Comparison of ENCODE assay signal across 13 cellular contexts in genomic region chr10:1360011-1360580, GRCh38.
DNase-seq lines count a peak whose midpoint lies in the region; TF ChIP-seq lines count a peak whose summit lies in the region.
"Had no signal": no experiment of that assay in that cellular context is flagged by ENCODE, and none has a peak within 500 bp of the region (broad histone marks: within the 10 kb centered on the region; RNA-seq: fewer than 3 reads in every experiment).

No MANE protein-coding gene starts in this region.

- in situ Hi-C loops in astrocyte of the spinal cord (cut with HindIII; ENCODE audit: low sequenced_read_pairs) = no loop called here

- H4K8ac ChIP-seq in H9 (replicated peaks; ENCODE audit: insufficient read length, low read depth, low read length) = no peak overlapping the region

- H3K79me1 ChIP-seq in H9 (ENCODE audit: insufficient read depth, low read depth, low read length, poor library complexity, severe bottlenecking) = no peaks in the 10 kb centered on the region

- H3K27me3 ChIP-seq in BLaER1 (no peaks in the 10 kb centered on the region), H9 (ENCODE audit: insufficient read depth, low read length) (no peaks in the 10 kb centered on the region), spleen (replicated peaks in 1 of 7) (peaks cover 0 to 52% (median 13%) of the 10 kb centered on the region in 7 donors)
- H3K27me3 ChIP-seq: vagina had no signal

- H3K9me3 Mint-ChIP-seq in H9 (no peaks in the 10 kb centered on the region), mesothelial cell of epicardium (no peaks in the 10 kb centered on the region)

- H3K36me3 ChIP-seq in BLaER1 (no peaks in the 10 kb centered on the region), spleen (no peaks in the 10 kb centered on the region)
- H3K36me3 ChIP-seq: lower lobe of right lung, vagina had no signal

- H3K9me3 ChIP-seq in BLaER1 (peaks cover 23% of the 10 kb centered on the region), H9 (ENCODE audit: control insufficient read depth, low read depth, low read length) (no peaks in the 10 kb centered on the region), spleen (no peaks in the 10 kb centered on the region)
- H3K9me3 ChIP-seq: lower lobe of right lung, vagina had no signal

- no peak overlapping the region for H3K14ac ChIP-seq in H9 (ENCODE audit: insufficient read depth, low read length)

- H3T11ph ChIP-seq in H9 (ENCODE audit: low read length) = no peak overlapping the region

- H4K91ac ChIP-seq in H9 (ENCODE audit: insufficient read length, low read depth, low read length) = no peak overlapping the region

- H3K79me2 ChIP-seq in H9 (ENCODE audit: insufficient read depth, low read length) = no peaks in the 10 kb centered on the region

- H3K27ac ChIP-seq in BLaER1 = no peak overlapping the region
- H3K27ac ChIP-seq in H9 (ENCODE audit: insufficient read length, low read depth, low read length) = no peak overlapping the region
- no peak overlapping the region for H3K27ac ChIP-seq in spleen
- H3K27ac ChIP-seq: lower lobe of right lung, vagina had no signal

- DNase-seq in H9 (peak; percentile 76), astrocyte of the spinal cord (ENCODE audit: low read depth, low spot score) (no peak), mesothelial cell of epicardium (ENCODE audit: low spot score in 2 of 2, unreplicated experiment in 2 of 2) (no peak), GM19240 (ENCODE audit: insufficient read length, low spot score) (no peak), spleen (no peak), SKM-1 treated with dmso at 0.1 percent for 144 hours (lab: John Stamatoyannopoulos, UW; ENCODE audit: unreplicated experiment) (no peak), cerebellar nuclear complex (lab: John Stamatoyannopoulos, UW) (no peak)
- DNase-seq: effector CD4-positive, alpha-beta T cell; lower lobe of right lung; NCI-H1694 treated with DMSO at 0.1 percent for 48 hours; NK-92 treated with Interleukin-12 subunit alpha and Interleukin-12 subunit beta, amount 100 ng/mL, for 24 hours had no signal

- H3K4me3 Mint-ChIP-seq in H9 (peak overlapping the region in 1 of 2 experiments; percentile 29; a peak in 1 of 5 replicates), mesothelial cell of epicardium (peak overlapping the region; percentile 44)

- H3K36me3 Mint-ChIP-seq in H9 (ENCODE audit: insufficient read depth in 1 of 3, low read depth in 3 of 3) (no peaks in the 10 kb centered on the region; a peak in 1 of 7 replicates), mesothelial cell of epicardium (no peaks in the 10 kb centered on the region)

- TF ChIP-seq POLR2A in spleen (IDR thresholded peaks at IDR 0.05) = no peak

- H3K18ac ChIP-seq in H9 (ENCODE audit: insufficient read length, low read depth, low read length) = peak overlapping the region; percentile 43

- H3K4me1 ChIP-seq in BLaER1 (peaks cover 13% of the 10 kb centered on the region), H9 (ENCODE audit: insufficient read depth, low read length) (no peaks in the 10 kb centered on the region; the same call in 1 of the 2 replicates), spleen (peaks cover 0 to 14% (median 0%) of the 10 kb centered on the region in 6 donors)
- H3K4me1 ChIP-seq: lower lobe of right lung had no signal

- H3K4me3 ChIP-seq in BLaER1 (no peak overlapping the region), astrocyte of the spinal cord (ENCODE audit: low read depth, low read length) (no peak overlapping the region), spleen (no peak overlapping the region)
- H3K4me3 ChIP-seq: lower lobe of right lung, vagina had no signal

- H3K4me1 Mint-ChIP-seq in H9 (peaks cover 43 to 45% of the 10 kb centered on the region in 2 experiments), mesothelial cell of epicardium (peaks cover 54% of the 10 kb centered on the region)

- no peak overlapping the region for H2BK15ac ChIP-seq in H9 (ENCODE audit: low read depth, low read length)

- no peak overlapping the region for H2BK120ac ChIP-seq in H9 (ENCODE audit: low read depth, low read length, poor library complexity, severe bottlenecking)

- intact Hi-C loops in spleen (cut with DNase I; ENCODE audit: low total_unique reads) = no loop called here

- H2BK12ac ChIP-seq in H9 (ENCODE audit: insufficient read length, low read depth, low read length) = no peak overlapping the region

- no peaks in the 10 kb centered on the region for H3K23me2 ChIP-seq in H9 (ENCODE audit: insufficient read length, low read depth, low read length, poor library complexity, severe bottlenecking)

- H3K27me3 Mint-ChIP-seq in H9 (ENCODE audit: low read depth) (peaks cover 1% of the 10 kb centered on the region; the same call in 1 of the 2 replicates), mesothelial cell of epicardium (ENCODE audit: low read depth) (peaks cover 4% of the 10 kb centered on the region)

- no CpG with 5 or more reads among the region's 19 CpGs for WGBS in H9 (ENCODE audit: extremely low coverage, insufficient read length, low lambda C conversion rate)
- WGBS in spleen, 5 donors = 61 to 84% (median 67%) methylated on average over 8 to 19 of the region's 19 CpGs

- no peak overlapping the region for H4K5ac ChIP-seq in H9 (ENCODE audit: insufficient read length, low read depth, low read length)

- H2BK5ac ChIP-seq in H9 (ENCODE audit: insufficient read length, low read length) = no peak overlapping the region

- H2AK5ac ChIP-seq in H9 (ENCODE audit: insufficient read length, low read length) = no peak overlapping the region

- no peak overlapping the region for H3K4ac ChIP-seq in H9 (ENCODE audit: low read depth, low read length)

- H3K23ac ChIP-seq in H9 (ENCODE audit: insufficient read length, low read depth, low read length) = no peak overlapping the region

- no peak overlapping the region for H3K9ac ChIP-seq in BLaER1
- no peak overlapping the region for H3K9ac ChIP-seq in H9 (ENCODE audit: extremely low read depth, insufficient read length, low read length)

- H2BK20ac ChIP-seq in H9 (ENCODE audit: low read depth, low read length, poor library complexity, severe bottlenecking) = no peak overlapping the region

- no peak overlapping the region for H3K56ac ChIP-seq in H9 (ENCODE audit: insufficient read length, low read depth, low read length)

- H3K27ac Mint-ChIP-seq in H9 (peak overlapping the region in 1 of 3 experiments; percentile 95; a peak in 4 of 7 replicates), mesothelial cell of epicardium (peak overlapping the region; percentile 97)

- H4K20me1 ChIP-seq in BLaER1 (no peaks in the 10 kb centered on the region), H9 (ENCODE audit: control insufficient read depth, insufficient read depth, insufficient read length) (no peaks in the 10 kb centered on the region)

- H3K4me2 ChIP-seq in BLaER1 = peak overlapping the region; percentile 42
- no peak overlapping the region for H3K4me2 ChIP-seq in H9 (ENCODE audit: insufficient read depth, insufficient read length, low read length)

- H2AFZ ChIP-seq in H9 (ENCODE audit: low read length) = no peak overlapping the region

- peak; percentile 82 for TF ChIP-seq CTCF in H9 (conservative IDR thresholded peaks at IDR 0.05)
- peak; percentile 17 for TF ChIP-seq CTCF in astrocyte of the spinal cord (IDR thresholded peaks at IDR 0.05; ENCODE audit: low read depth, low read length)
- TF ChIP-seq CTCF in mesothelial cell of epicardium (IDR thresholded peaks at IDR 0.05; ENCODE audit: unreplicated experiment) = peak; percentile 54
- TF ChIP-seq CTCF in spleen (IDR thresholded peaks at IDR 0.05 in 8 of 11, conservative IDR thresholded peaks at IDR 0.05 in 3 of 11) = no peak

Comparison
In these comparisons a context has a peak if more than half of its experiments do, and no peak if none do; other contexts are left out.
1. CTCF ChIP-seq: peak in H9 (single experiment), astrocyte of the spinal cord (single experiment) and mesothelial cell of epicardium (single experiment); none in spleen (0 of 11).